Comparison of ENCODE assay signal across 18 cellular contexts in the genomic region with DNA sequence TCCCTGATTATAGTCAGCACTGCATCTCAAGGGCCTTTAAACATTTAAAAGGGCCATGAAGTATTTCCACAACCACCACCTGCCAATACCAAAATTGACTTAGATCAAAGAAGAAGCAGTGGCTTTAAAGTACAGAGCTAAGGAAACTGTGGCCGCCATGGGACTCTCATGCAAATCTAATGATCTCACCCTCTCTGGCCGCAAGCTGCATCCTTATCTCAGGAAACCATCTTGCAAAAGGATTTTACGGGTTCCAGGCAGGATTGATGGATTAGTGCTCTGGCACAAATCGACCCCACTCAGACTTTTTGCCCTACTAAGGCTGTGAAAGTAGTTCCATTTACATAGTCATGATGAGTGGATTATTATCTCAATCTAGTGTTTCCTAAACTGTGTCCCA. TPM values are rescaled to one million over a fixed set of nuclear protein-coding genes. Genes with fewer than 3 reads are reported as not detected.
DNase-seq lines count a peak whose midpoint lies in the region; ATAC-seq, FAIRE-seq and TF ChIP-seq lines count a peak whose summit lies in the region.
"Had no signal": no experiment of that assay in that cellular context is flagged by ENCODE, and none has a peak within 500 bp of the region (broad histone marks: within the 10 kb centered on the region; RNA-seq: fewer than 3 reads in every experiment).

No MANE protein-coding gene starts in this region.

- no peak for ATAC-seq in activated CD4-positive, alpha-beta T cell treated with anti-CD3 and anti-CD28 coated beads for 36 hours
- ATAC-seq in K562 (peak; percentile 49), GM21576 (IDR thresholded peaks at IDR 0.05; ENCODE audit: unreplicated experiment) (no peak), GM21786 (IDR thresholded peaks at IDR 0.05; ENCODE audit: unreplicated experiment) (no peak)
- ATAC-seq: CD8-positive, alpha-beta T cell had no signal

- WGBS in K562 (ENCODE audit: insufficient coverage, low coverage, missing lambda C conversion rate), result 0% methylated on average over 4 of the region's 4 CpGs
- 47 to 73% methylated on average over 4 of the region's 4 CpGs for WGBS in sigmoid colon, 2 donors

- H3K4me3 ChIP-seq in NB4 (ENCODE audit: low read depth, low read length), result no peak overlapping the region
- no peak overlapping the region for H3K4me3 ChIP-seq in K562
- H3K4me3 ChIP-seq in sigmoid colon, result no peak overlapping the region

- no peak for TF ChIP-seq POLR2A in NB4 (IDR thresholded peaks at IDR 0.05; ENCODE audit: extremely low read depth, insufficient read length)
- no peak for TF ChIP-seq POLR2A in K562 (conservative IDR thresholded peaks at IDR 0.05)
- TF ChIP-seq POLR2A in sigmoid colon (IDR thresholded peaks at IDR 0.05), result no peak

- H3K36me3 Mint-ChIP-seq in activated CD4-positive, alpha-beta T cell treated with anti-CD3 and anti-CD28 coated beads for 36 hours (ENCODE audit: low read depth), result peaks cover 6% of the 10 kb centered on the region

- H4K20me1 ChIP-seq in K562 (replicated peaks; ENCODE audit: control insufficient read depth, insufficient read depth, low read length), result no peaks in the 10 kb centered on the region

- TF ChIP-seq CTCF in NB4 (IDR thresholded peaks at IDR 0.05; ENCODE audit: low read depth, low read length), result no peak
- no peak for TF ChIP-seq CTCF in K562 (IDR thresholded peaks at IDR 0.05 in 2 of 3, conservative IDR thresholded peaks at IDR 0.05 in 1 of 3; ENCODE audit: insufficient read depth in 2 of 3, low read depth in 1 of 3, low read length in 3 of 3)
- TF ChIP-seq CTCF in sigmoid colon (IDR thresholded peaks at IDR 0.05), result no peak

- no peak overlapping the region for H3K27ac Mint-ChIP-seq in activated CD4-positive, alpha-beta T cell treated with anti-CD3 and anti-CD28 coated beads for 36 hours
- H3K27ac Mint-ChIP-seq: CD8-positive, alpha-beta T cell; dendritic cell treated with granulocyte-macrophage colony-stimulating factor and Interleukin-4, amounts not matched to agents 40 ng/mL and 50 ng/mL, for 4 days had no signal

- H3K4me1 ChIP-seq in K562 (replicated peaks in 1 of 2; ENCODE audit: control insufficient read depth in 2 of 2, insufficient read depth in 2 of 2, low read length in 2 of 2) (peaks cover 0 to 19% of the 10 kb centered on the region in 2 experiments; a peak in 3 of 5 replicates), sigmoid colon (peaks cover 0 to 4% (median 0%) of the 10 kb centered on the region in 4 donors)

- no peak overlapping the region for H2AFZ ChIP-seq in K562 (ENCODE audit: low read depth, low read length)

- no peaks in the 10 kb centered on the region for H3K36me3 ChIP-seq in K562 (ENCODE audit: control insufficient read depth, insufficient read depth, low read length)
- H3K36me3 ChIP-seq in sigmoid colon, result no peaks in the 10 kb centered on the region

- FAIRE-seq in K562 (lab: Jason Lieb, UNC), result no peak

- DNase-seq in activated CD4-positive, alpha-beta T cell treated with anti-CD3 and anti-CD28 coated beads for 36 hours, result peak; percentile 7
- DNase-seq in activated CD4-positive, alpha-beta T cell treated with anti-CD3 and anti-CD28 coated beads, Interleukin-2, amount 50 U/mL, for 48 hours, result no peak
- peak; percentile 15 for DNase-seq in NB4 (ENCODE audit: low read depth)
- DNase-seq in K562 (ENCODE audit: extremely low read depth in 1 of 4, low spot score in 3 of 4), result peak; percentile 20 to 46 (median 36)
- DNase-seq in sigmoid colon, result peak; percentile 11
- no peak for DNase-seq in inferior parietal cortex (ENCODE audit: extremely low spot score)
- DNase-seq: activated effector memory CD4-positive, alpha-beta T cell treated with anti-CD3 and anti-CD28 coated beads, Interleukin-2, amount 50 U/mL, for 16 hours; CD8-positive, alpha-beta T cell; Karpas-422; mammary epithelial cell; NCI-H187; NCI-H69; stimulated activated CD4-positive, alpha-beta T cell treated with anti-CD3 and anti-CD28 coated beads, Interleukin-4, amount 100 ng/mL, for 1 hour had no signal

- no peaks in the 10 kb centered on the region for H3K27me3 Mint-ChIP-seq in activated CD4-positive, alpha-beta T cell treated with anti-CD3 and anti-CD28 coated beads for 36 hours
- H3K27me3 Mint-ChIP-seq: dendritic cell treated with granulocyte-macrophage colony-stimulating factor and Interleukin-4, amounts not matched to agents 40 ng/mL and 50 ng/mL, for 4 days had no signal

- no peak overlapping the region for H3K27ac ChIP-seq in K562 (ENCODE audit: extremely low read depth, low read depth, low read length)
- H3K27ac ChIP-seq in sigmoid colon, result peak overlapping the region in 1 of 4 donors; percentile 7
- H3K27ac ChIP-seq: 22Rv1, RWPE1 had no signal

- no peak overlapping the region for H3K4me3 Mint-ChIP-seq in activated CD4-positive, alpha-beta T cell treated with anti-CD3 and anti-CD28 coated beads for 36 hours
- H3K4me3 Mint-ChIP-seq: CD8-positive, alpha-beta T cell; dendritic cell treated with granulocyte-macrophage colony-stimulating factor and Interleukin-4, amounts not matched to agents 40 ng/mL and 50 ng/mL, for 4 days had no signal

- in situ Hi-C loops in K562 (cut with MboI), result no loop called here

- no peak overlapping the region for H3K4me2 ChIP-seq in K562 (ENCODE audit: insufficient read depth, low read length)

- H3K9me1 ChIP-seq in K562 (ENCODE audit: control insufficient read depth, insufficient read depth, low read length), result no peaks in the 10 kb centered on the region

- intact Hi-C loops in activated CD4-positive, alpha-beta T cell treated with anti-CD3 and anti-CD28 coated beads for 36 hours (cut with DNase I, micrococcal nuclease), result no loop called here
- intact Hi-C loops in K562 (cut with micrococcal nuclease), result loop anchor here (10.0 kb wide), 1 partner anchor 50 kb away; no protein-coding TSS in a partner anchor
- intact Hi-C loops in sigmoid colon (cut with DNase I), result no loop called here

- H3K9me3 ChIP-seq in K562 (replicated peaks; ENCODE audit: control insufficient read depth, insufficient read depth, low read depth, low read length) (no peaks in the 10 kb centered on the region), sigmoid colon (no peaks in the 10 kb centered on the region)

- H3K79me2 ChIP-seq in K562 (ENCODE audit: control insufficient read depth, insufficient read depth, low read length), result no peaks in the 10 kb centered on the region

- POLR2A ChIA-PET in activated CD4-positive, alpha-beta T cell treated with anti-CD3 and anti-CD28 coated beads for 36 hours (lab: Charles Lee), result no interaction called here
- POLR2A ChIA-PET in K562 (lab: Yijun Ruan, JAX), result no interaction called here

- H3K9ac ChIP-seq in K562 (ENCODE audit: insufficient read depth in 1 of 2, low read depth in 2 of 2, low read length in 2 of 2), result no peak overlapping the region

- H3K9me3 Mint-ChIP-seq in activated CD4-positive, alpha-beta T cell treated with anti-CD3 and anti-CD28 coated beads for 36 hours (ENCODE audit: low read depth), result no peaks in the 10 kb centered on the region
- H3K9me3 Mint-ChIP-seq: CD8-positive, alpha-beta T cell; dendritic cell treated with granulocyte-macrophage colony-stimulating factor and Interleukin-4, amounts not matched to agents 40 ng/mL and 50 ng/mL, for 4 days had no signal

- peaks cover 7% of the 10 kb centered on the region for H3K4me1 Mint-ChIP-seq in activated CD4-positive, alpha-beta T cell treated with anti-CD3 and anti-CD28 coated beads for 36 hours

- TF ChIP-seq RAD21 in K562 (CRISPR knock-in tag; conservative IDR thresholded peaks at IDR 0.05 in 1 of 2, IDR thresholded peaks at IDR 0.05 in 1 of 2), result no peak

- CTCF ChIA-PET in activated CD4-positive, alpha-beta T cell treated with anti-CD3 and anti-CD28 coated beads for 36 hours (lab: Charles Lee), result interaction anchor here (1.0 kb wide), 1 partner anchor 58 kb away, joined by 4 read pairs; no protein-coding TSS in a partner anchor
- CTCF ChIA-PET in K562 (lab: Yijun Ruan, JAX; ENCODE audit: low intra/inter-chr PET ratio), result no interaction called here

- BruUV-seq in K562 (replicated peaks; lab: Mats Ljungman, UMichigan), result no TSS peak

- TF ChIP-seq EP300 in K562 (IDR thresholded peaks at IDR 0.05; ENCODE audit: low read length) (0 out of 2 replicates have a peak, but pooled peaks have one; percentile 27), sigmoid colon (IDR thresholded peaks at IDR 0.05) (no peak)

- H3K27me3 ChIP-seq in K562 (ENCODE audit: control insufficient read depth in 2 of 2, insufficient read depth in 2 of 2, low read length in 2 of 2) (no peaks in the 10 kb centered on the region), sigmoid colon (no peaks in the 10 kb centered on the region)

TF ChIP-seq in K562, 482 proteins besides CTCF, POLR2A, EP300 and RAD21 (continues in another document):
- TF ChIP-seq, protein P1, sequence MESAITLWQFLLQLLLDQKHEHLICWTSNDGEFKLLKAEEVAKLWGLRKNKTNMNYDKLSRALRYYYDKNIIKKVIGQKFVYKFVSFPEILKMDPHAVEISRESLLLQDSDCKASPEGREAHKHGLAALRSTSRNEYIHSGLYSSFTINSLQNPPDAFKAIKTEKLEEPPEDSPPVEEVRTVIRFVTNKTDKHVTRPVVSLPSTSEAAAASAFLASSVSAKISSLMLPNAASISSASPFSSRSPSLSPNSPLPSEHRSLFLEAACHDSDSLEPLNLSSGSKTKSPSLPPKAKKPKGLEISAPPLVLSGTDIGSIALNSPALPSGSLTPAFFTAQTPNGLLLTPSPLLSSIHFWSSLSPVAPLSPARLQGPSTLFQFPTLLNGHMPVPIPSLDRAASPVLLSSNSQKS (CRISPR knock-in tag; IDR thresholded peaks at IDR 0.05), result no peak
- no peak for TF ChIP-seq NR2F6 (CRISPR knock-in tag; IDR thresholded peaks at IDR 0.05)

RNA-seq across cellular contexts. Expression of a gene that starts 22.6 kb away (rescaled TPM):
- total RNA-seq in activated CD4-positive, alpha-beta T cell treated with anti-CD3 and anti-CD28 coated beads for 36 hours, result 1 to 10 TPM; 1.9 to 3.6 TPM
- 29.2 and 45.9 TPM in 2 replicates for total RNA-seq in K562 (2011; cell fraction: chromatin; rRNA removed; ENCODE audit: low replicate concordance)
- total RNA-seq in K562 (2011; cell fraction: nucleolus; rRNA removed), result 13.7 and 20.7 TPM in 2 replicates
- total RNA-seq in K562 (2011; cell fraction: nucleoplasm; rRNA removed), result 32.9 and 47.6 TPM in 2 replicates
- 3.5 and 4.4 TPM in 2 replicates for total RNA-seq in K562 (2014; rRNA removed)
- 4.2 and 7.3 TPM in 2 replicates for total RNA-seq in K562 (2014; rRNA removed; fragmentation: Illumina TruSeq; extraction: Trizol)
- total RNA-seq in K562 (2015; rRNA removed; fragmentation: Illumina TruSeq; extraction: Trizol), result 1.5 and 1.7 TPM in 2 replicates
- 3.0 and 3.1 TPM in 2 replicates for total RNA-seq in K562 (2021)
- polyA plus RNA-seq in K562 (2011; rRNA removed), result 2.5 and 2.7 TPM in 2 replicates
- 2.1 TPM in 2 replicates for polyA plus RNA-seq in K562 (2011; cell fraction: cytosol; rRNA removed)
- polyA plus RNA-seq in K562 (2011; cell fraction: nucleus; rRNA removed), result 27.3 and 29.6 TPM in 2 replicates
- 0.92 and 12.4 TPM in 2 replicates for polyA plus RNA-seq in K562 (2012)
- 4.2 and 4.5 TPM in 2 replicates for polyA plus RNA-seq in K562 (2014; fragmentation: Illumina TruSeq; extraction: Trizol)
- polyA plus RNA-seq in K562 (2014; fragmentation: Nextera tagmentation; extraction: Ambion mirVana), result 1 to 10 TPM; 1.9 to 3.7 TPM
- 6.2 and 6.4 TPM in 2 replicates for polyA plus RNA-seq in K562 (2014; rRNA removed)
- 5.4 and 5.6 TPM in 2 replicates for polyA minus RNA-seq in K562 (2011; rRNA and poly(A)+ RNA removed)
- not detected in 2 replicates for polyA minus RNA-seq in K562 (2011; cell fraction: cytosol; rRNA and poly(A)+ RNA removed)
- polyA minus RNA-seq in K562 (2011; cell fraction: nucleus; rRNA and poly(A)+ RNA removed), result 6.3 and 8.4 TPM in 2 replicates
- total RNA-seq in sigmoid colon, result 1 to 10 TPM in 3 of 4 donors, not detected in 1; 2.5 to 5.0 (median 3.8) TPM
- 1 to 10 TPM; 1.8 to 6.6 (median 3.5) TPM for polyA plus RNA-seq in sigmoid colon

Comparison
In these comparisons a context has a peak if more than half of its experiments do, and no peak if none do; other contexts are left out.
1. DNase-seq: peak in activated CD4-positive, alpha-beta T cell treated with anti-CD3 and anti-CD28 coated beads for 36 hours (single experiment), NB4 (single experiment), K562 (4 of 4) and sigmoid colon (single experiment); none in activated CD4-positive, alpha-beta T cell treated with anti-CD3 and anti-CD28 coated beads, Interleukin-2, amount 50 U/mL, for 48 hours (0 of 2) and inferior parietal cortex (single experiment).